13 cellular contexts compared by ENCODE assay signal in the genomic region with DNA sequence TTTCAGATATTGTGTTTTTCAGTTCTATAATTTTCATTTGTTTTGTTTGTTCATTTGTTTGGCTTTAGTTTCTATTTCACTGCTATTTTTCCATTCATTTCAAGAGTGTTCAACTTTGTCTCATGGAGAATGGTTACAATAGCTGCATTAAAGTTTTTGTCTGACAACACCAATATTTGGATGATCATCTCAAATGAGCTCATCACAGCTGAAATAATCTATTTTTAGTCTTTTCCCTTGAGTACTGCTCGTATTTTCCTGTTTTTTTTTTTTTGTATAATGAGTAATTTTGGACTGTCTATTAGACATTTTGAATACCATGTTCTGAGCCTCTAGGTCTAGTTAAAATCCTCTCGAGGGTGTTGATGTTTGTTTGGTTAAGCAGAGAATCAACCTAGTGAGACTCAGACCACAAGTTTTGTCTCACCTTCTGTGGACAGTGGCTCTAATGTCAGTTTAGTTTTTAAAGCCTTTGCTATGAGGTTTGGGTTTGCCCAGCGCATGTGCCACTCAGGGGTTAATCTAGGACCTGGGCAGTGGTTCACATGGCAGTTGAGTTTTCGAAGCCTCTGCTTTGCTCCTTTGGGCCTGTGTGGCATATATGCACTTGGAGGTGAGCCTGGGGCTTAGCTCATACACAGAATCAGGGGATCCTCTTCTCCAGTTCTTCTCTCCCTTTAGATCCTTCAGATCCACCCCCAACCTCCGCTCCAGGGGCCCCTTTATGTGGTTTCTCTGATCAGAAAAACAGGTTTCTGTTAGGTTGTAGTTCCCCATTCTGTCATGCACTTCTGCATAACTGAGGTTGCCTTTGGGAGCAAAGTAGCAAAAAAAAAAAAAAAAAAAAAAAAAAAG.
A peak's percentile ranks its signal among the peaks of the same experiment; 100 is the strongest.
DNase-seq lines count a peak whose midpoint lies in the region; ATAC-seq, FAIRE-seq and TF ChIP-seq lines count a peak whose summit lies in the region.
"Had no signal": no experiment of that assay in that cellular context is flagged by ENCODE, and none has a peak within 500 bp of the region (broad histone marks: within the 10 kb centered on the region; RNA-seq: fewer than 3 reads in every experiment).

No MANE protein-coding gene starts in this region.

- FAIRE-seq in GM12892 (lab: Jason Lieb, UNC) (peak; percentile 72), GM12878 (lab: Jason Lieb, UNC) (peak; percentile 61), small intestine (lab: Jason Lieb, UNC) (no peak)
- FAIRE-seq: islet of Langerhans had no signal

- CTCF ChIA-PET in GM12878 (lab: Yijun Ruan, JAX): interaction anchor here (0.6 to 9.1 kb wide), 9 partner anchors 57 to 368 kb away, joined by 3 to 268 read pairs (median 4); a partner anchor contains a TSS

- POLR2A ChIA-PET in GM12878 (lab: Charles Lee): interaction anchor here (0.6 to 1.2 kb wide), 4 partner anchors 71 to 305 kb away, joined by 3 to 8 read pairs (median 4); a partner anchor contains a TSS

- peak in 1 of 2 experiments; percentile 25; a peak in 1 of 4 replicates for TF ChIP-seq EP300 in GM12878 (IDR thresholded peaks at IDR 0.05; ENCODE audit: borderline replicate concordance in 1 of 2, control insufficient read depth in 1 of 2, low read depth in 2 of 2, low read length in 2 of 2)

- SMC1A ChIA-PET in GM12878 (lab: Charles Lee; ENCODE audit: uncharacterized antibody, unreplicated experiment): interaction anchor here (0.8 to 3.0 kb wide), 14 partner anchors 12 to 400 kb away, joined by 3 to 18 read pairs (median 4); no protein-coding TSS in a partner anchor

- H3K9me3 ChIP-seq in GM12878 (replicated peaks; ENCODE audit: control insufficient read depth, insufficient read depth, low read length) (no peaks in the 10 kb centered on the region), small intestine (ENCODE audit: control insufficient read depth, low read depth) (no peaks in the 10 kb centered on the region)

- in situ Hi-C loops in GM12878 (cut with MboI): no loop called here

- H3K27ac ChIP-seq in GM12878 (ENCODE audit: control insufficient read depth, insufficient read depth) (peak overlapping the region; percentile 54), small intestine (ENCODE audit: low read depth in 1 of 2, low read length in 1 of 2) (no peak overlapping the region)
- H3K27ac ChIP-seq: parathyroid adenoma had no signal

- no peak for DNase-seq in GM12892 (ENCODE audit: insufficient read length)
- DNase-seq in GM12878 (ENCODE audit: low read depth, low spot score): peak; percentile 66
- DNase-seq in NCI-H2029 (lab: John Stamatoyannopoulos, UW): no peak
- no peak for DNase-seq in posterior vena cava (ENCODE audit: low spot score)
- DNase-seq in small intestine: no peak
- no peak for DNase-seq in cerebellar nuclear complex (lab: John Stamatoyannopoulos, UW)
- DNase-seq: activated naive CD8-positive, alpha-beta T cell treated with anti-CD3 and anti-CD28 coated beads, Interleukin-2, amount 10 ng/mL, durations not matched to agents 7 days and 5 days; CD8-positive, alpha-beta T cell; NCI-H69 had no signal

- BruUV-seq in GM12878 (replicated peaks; lab: Mats Ljungman, UMichigan): no TSS peak

- H3K4me1 ChIP-seq in GM12878 (ENCODE audit: control insufficient read depth, insufficient read depth, low read length): peaks cover 32% of the 10 kb centered on the region
- peaks cover 0 to 16% of the 10 kb centered on the region in 2 donors for H3K4me1 ChIP-seq in small intestine (ENCODE audit: control insufficient read depth in 2 of 2, insufficient read depth in 1 of 2, low read depth in 1 of 2, low read length in 1 of 2)
- H3K4me1 ChIP-seq: parathyroid adenoma had no signal

- no peak for TF ChIP-seq CTCF in GM12878 (IDR thresholded peaks at IDR 0.05 in 2 of 3, conservative IDR thresholded peaks at IDR 0.05 in 1 of 3; ENCODE audit: control insufficient read depth in 2 of 3, extremely low read depth in 1 of 3, insufficient read depth in 1 of 3, low read depth in 3 of 3, low read length in 3 of 3)

- no peak for TF ChIP-seq RAD21 in GM12878 (IDR thresholded peaks at IDR 0.05; ENCODE audit: insufficient read depth, low read depth, low read length)

- intact Hi-C loops in GM12878 (cut with micrococcal nuclease; ENCODE audit: unreplicated experiment) (no loop called here), posterior vena cava (cut with DNase I) (loop anchor here in 1 of 2 donors (10.0 kb wide), 1 partner anchor 261 kb away; a partner anchor contains a TSS)

- H3K27me3 ChIP-seq in GM12878 (replicated peaks in 1 of 2; ENCODE audit: control insufficient read depth in 2 of 2, insufficient read depth in 2 of 2, low read length in 1 of 2) (no peaks in the 10 kb centered on the region), small intestine (ENCODE audit: control insufficient read depth in 2 of 2, insufficient read depth in 2 of 2, low read length in 2 of 2) (no peaks in the 10 kb centered on the region)

- H3K4me2 ChIP-seq in GM12878 (ENCODE audit: control insufficient read depth, insufficient read depth): peak overlapping the region; percentile 49

- H3K79me2 ChIP-seq in GM12878 (ENCODE audit: control insufficient read depth, insufficient read depth, low read length): no peaks in the 10 kb centered on the region
- H3K79me2 ChIP-seq: parathyroid adenoma had no signal

- H3K36me3 ChIP-seq in GM12878 (ENCODE audit: control insufficient read depth in 2 of 2, insufficient read depth in 2 of 2, low read length in 1 of 2) (no peaks in the 10 kb centered on the region), small intestine (ENCODE audit: control insufficient read depth in 2 of 2, insufficient read depth in 2 of 2, low read length in 2 of 2) (no peaks in the 10 kb centered on the region)

- H3K4me3 ChIP-seq in GM12878: no peak overlapping the region; the same call in 1 of the 2 replicates
- H3K4me3 ChIP-seq in small intestine (ENCODE audit: low read depth in 1 of 2, low read length in 2 of 2): no peak overlapping the region

- no peaks in the 10 kb centered on the region for H4K20me1 ChIP-seq in GM12878 (ENCODE audit: control insufficient read depth, insufficient read depth)

- H2AFZ ChIP-seq in GM12878 (ENCODE audit: control insufficient read depth, low read depth, low read length): no peak overlapping the region
- H2AFZ ChIP-seq: parathyroid adenoma had no signal

- ATAC-seq in GM21737 (IDR thresholded peaks at IDR 0.05; ENCODE audit: unreplicated experiment): peak; percentile 58
- peak; percentile 48 for ATAC-seq in HG03565 (IDR thresholded peaks at IDR 0.05; ENCODE audit: unreplicated experiment)
- ATAC-seq in GM12878: peak; percentile 86
- ATAC-seq: CD8-positive, alpha-beta T cell had no signal

- H3K9ac ChIP-seq in GM12878 (ENCODE audit: control insufficient read depth, insufficient read depth, low read length): 0 out of 2 replicates have a peak overlapping the region, but pooled peaks have one; percentile 1
- H3K9ac ChIP-seq: parathyroid adenoma had no signal

- 24% methylated on average over 5 of the region's 5 CpGs for WGBS in GM12878 (ENCODE audit: insufficient coverage, insufficient replicate concordance, low lambda C conversion rate, missing lambda C conversion rate)
- WGBS in small intestine, 3 donors: 74 to 82% (median 78%) methylated on average over 5 of the region's 5 CpGs

- TF ChIP-seq POLR2A in GM12892 (IDR thresholded peaks at IDR 0.05; ENCODE audit: low read depth, low read length) (no peak), GM12878 (IDR thresholded peaks at IDR 0.05; ENCODE audit: low read depth, low read length) (no peak)

- RAD21 ChIA-PET in GM12878 (lab: Charles Lee; ENCODE audit: unreplicated experiment): interaction anchor here (0.6 to 1.7 kb wide), 13 partner anchors 12 to 535 kb away, joined by 3 to 8 read pairs (median 3); a partner anchor contains a TSS

TF ChIP-seq in GM12878, 131 proteins besides CTCF, POLR2A, EP300 and RAD21 (continues in another document):
- TF ChIP-seq GATAD2B (conservative IDR thresholded peaks at IDR 0.05; ENCODE audit: low read depth) (peak; percentile 77), IKZF1 (conservative IDR thresholded peaks at IDR 0.05) (peak; percentile 93), FOXK2 (IDR thresholded peaks at IDR 0.05) (no peak), RAD51 (IDR thresholded peaks at IDR 0.05) (no peak), NRF1 (conservative IDR thresholded peaks at IDR 0.05; ENCODE audit: low read depth, low read length) (no peak), SIX5 (IDR thresholded peaks at IDR 0.05; ENCODE audit: low read depth, low read length, severe bottlenecking) (no peak)
- TF ChIP-seq, protein P1, sequence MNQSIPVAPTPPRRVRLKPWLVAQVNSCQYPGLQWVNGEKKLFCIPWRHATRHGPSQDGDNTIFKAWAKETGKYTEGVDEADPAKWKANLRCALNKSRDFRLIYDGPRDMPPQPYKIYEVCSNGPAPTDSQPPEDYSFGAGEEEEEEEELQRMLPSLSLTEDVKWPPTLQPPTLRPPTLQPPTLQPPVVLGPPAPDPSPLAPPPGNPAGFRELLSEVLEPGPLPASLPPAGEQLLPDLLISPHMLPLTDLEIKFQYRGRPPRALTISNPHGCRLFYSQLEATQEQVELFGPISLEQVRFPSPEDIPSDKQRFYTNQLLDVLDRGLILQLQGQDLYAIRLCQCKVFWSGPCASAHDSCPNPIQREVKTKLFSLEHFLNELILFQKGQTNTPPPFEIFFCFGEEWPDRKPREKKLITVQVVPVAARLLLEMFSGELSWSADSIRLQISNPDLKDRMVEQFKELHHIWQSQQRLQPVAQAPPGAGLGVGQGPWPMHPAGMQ (IDR thresholded peaks at IDR 0.05; ENCODE audit: borderline replicate concordance): no peak
- TF ChIP-seq, protein P2, sequence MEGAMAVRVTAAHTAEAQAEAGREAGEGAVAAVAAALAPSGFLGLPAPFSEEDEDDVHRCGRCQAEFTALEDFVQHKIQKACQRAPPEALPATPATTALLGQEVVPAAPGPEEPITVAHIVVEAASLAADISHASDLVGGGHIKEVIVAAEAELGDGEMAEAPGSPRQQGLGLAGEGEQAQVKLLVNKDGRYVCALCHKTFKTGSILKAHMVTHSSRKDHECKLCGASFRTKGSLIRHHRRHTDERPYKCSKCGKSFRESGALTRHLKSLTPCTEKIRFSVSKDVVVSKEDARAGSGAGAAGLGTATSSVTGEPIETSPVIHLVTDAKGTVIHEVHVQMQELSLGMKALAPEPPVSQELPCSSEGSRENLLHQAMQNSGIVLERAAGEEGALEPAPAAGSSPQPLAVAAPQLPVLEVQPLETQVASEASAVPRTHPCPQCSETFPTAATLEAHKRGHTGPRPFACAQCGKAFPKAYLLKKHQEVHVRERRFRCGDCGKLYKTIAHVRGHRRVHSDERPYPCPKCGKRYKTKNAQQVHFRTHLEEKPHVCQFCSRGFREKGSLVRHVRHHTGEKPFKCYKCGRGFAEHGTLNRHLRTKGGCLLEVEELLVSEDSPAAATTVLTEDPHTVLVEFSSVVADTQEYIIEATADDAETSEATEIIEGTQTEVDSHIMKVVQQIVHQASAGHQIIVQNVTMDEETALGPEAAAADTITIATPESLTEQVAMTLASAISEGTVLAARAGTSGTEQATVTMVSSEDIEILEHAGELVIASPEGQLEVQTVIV (IDR thresholded peaks at IDR 0.05; ENCODE audit: borderline replicate concordance, partially characterized antibody): no peak
